ENCODE assay signal across 24 cellular contexts in genomic region chr20:13840093-13840465, GRCh38.
"Had no signal": no experiment of that assay in that cellular context is flagged by ENCODE, and none has a peak within 500 bp of the region (broad histone marks: within the 10 kb centered on the region; RNA-seq: fewer than 3 reads in every experiment).

No MANE protein-coding gene starts in this region.

- H3K9me3 Mint-ChIP-seq: activated CD4-positive, alpha-beta memory T cell treated with anti-CD3 and anti-CD28 coated beads, Interleukin-2, amount 10 ng/mL, durations not matched to agents 7 days and 5 days; activated CD4-positive, alpha-beta T cell treated with anti-CD3 and anti-CD28 coated beads, Interleukin-2, amount 10 ng/mL, durations not matched to agents 7 days and 5 days; activated T-cell treated with anti-CD3 and anti-CD28 coated beads, Interleukin-2, amount 50 U/mL, for 24 hours; activated T-helper 17 cell treated with anti-CD3 and anti-CD28 coated beads, Interleukin-2, amount 50 U/mL, for 72 hours; WTC11 had no signal

- H3K4me3 ChIP-seq: colonic mucosa, esophagus squamous epithelium, heart left ventricle had no signal

- H3K9me3 ChIP-seq: colonic mucosa, esophagus squamous epithelium, heart left ventricle had no signal

- H3K36me3 Mint-ChIP-seq: activated naive CD8-positive, alpha-beta T cell; WTC11 had no signal

- H3K27me3 ChIP-seq: brain microvascular endothelial cell, colonic mucosa, heart left ventricle had no signal

- H3K4me1 ChIP-seq: colonic mucosa, esophagus squamous epithelium had no signal

- H3K27me3 Mint-ChIP-seq: activated CD4-positive, alpha-beta memory T cell treated with anti-CD3 and anti-CD28 coated beads, Interleukin-2, amount 10 ng/mL, durations not matched to agents 7 days and 5 days; activated CD4-positive, alpha-beta T cell treated with anti-CD3 and anti-CD28 coated beads, Interleukin-2, amount 10 ng/mL, durations not matched to agents 7 days and 5 days had no signal

- DNase-seq: activated CD4-positive, alpha-beta memory T cell treated with anti-CD3 and anti-CD28 coated beads, Interleukin-2, amount 10 ng/mL, durations not matched to agents 7 days and 5 days; activated CD4-positive, alpha-beta T cell treated with anti-CD3 and anti-CD28 coated beads for 1 hour; activated CD4-positive, alpha-beta T cell treated with anti-CD3 and anti-CD28 coated beads for 4 hours; activated CD4-positive, alpha-beta T cell treated with anti-CD3 and anti-CD28 coated beads, Interleukin-2, amount 10 ng/mL, durations not matched to agents 7 days and 5 days; activated CD4-positive, alpha-beta T cell treated with anti-CD3 and anti-CD28 coated beads, Interleukin-2, amount 50 U/mL, for 4 hours; activated CD8-positive, alpha-beta memory T cell treated with anti-CD3 and anti-CD28 coated beads, Interleukin-2, amount 50 U/mL, for 48 hours; activated effector memory CD4-positive, alpha-beta T cell treated with Interleukin-2 at 50 U/mL for 16 hours; activated gamma-delta T cell treated with Interleukin-2 at 50 U/mL for 16 hours; activated naive CD4-positive, alpha-beta T cell treated with anti-CD3 and anti-CD28 coated beads, Interleukin-2, amount 50 U/mL, for 16 hours; activated naive CD4-positive, alpha-beta T cell treated with Interleukin-2 at 50 U/mL for 16 hours; activated T-cell treated with anti-CD3 and anti-CD28 coated beads for 4 hours; activated T-cell treated with anti-CD3 and anti-CD28 coated beads, Interleukin-2, amount 50 U/mL, for 24 hours; anterior cingulate cortex; colonic mucosa; effector CD8-positive, alpha-beta T cell; esophagus squamous epithelium; heart left ventricle; T-helper 2 cell had no signal

- H3K4me3 Mint-ChIP-seq: activated CD4-positive, alpha-beta memory T cell treated with anti-CD3 and anti-CD28 coated beads, Interleukin-2, amount 10 ng/mL, durations not matched to agents 7 days and 5 days; activated CD4-positive, alpha-beta T cell treated with anti-CD3 and anti-CD28 coated beads, Interleukin-2, amount 10 ng/mL, durations not matched to agents 7 days and 5 days; activated naive CD8-positive, alpha-beta T cell; activated T-cell treated with anti-CD3 and anti-CD28 coated beads, Interleukin-2, amount 50 U/mL, for 24 hours; activated T-helper 17 cell treated with anti-CD3 and anti-CD28 coated beads, Interleukin-2, amount 50 U/mL, for 72 hours; WTC11 had no signal

- H3K27ac ChIP-seq: brain microvascular endothelial cell, colonic mucosa, epithelial cell of prostate, esophagus squamous epithelium, heart left ventricle, VCaP had no signal

- ATAC-seq: activated T-helper 17 cell treated with anti-CD3 and anti-CD28 coated beads, Interleukin-2, amount 50 U/mL, for 72 hours; heart left ventricle; WTC11 had no signal

- H3K4me1 Mint-ChIP-seq: activated CD4-positive, alpha-beta memory T cell treated with anti-CD3 and anti-CD28 coated beads, Interleukin-2, amount 10 ng/mL, durations not matched to agents 7 days and 5 days; activated CD4-positive, alpha-beta T cell treated with anti-CD3 and anti-CD28 coated beads, Interleukin-2, amount 10 ng/mL, durations not matched to agents 7 days and 5 days; activated T-helper 17 cell treated with anti-CD3 and anti-CD28 coated beads, Interleukin-2, amount 50 U/mL, for 72 hours had no signal

- H3K36me3 ChIP-seq: brain microvascular endothelial cell, colonic mucosa, esophagus squamous epithelium, heart left ventricle had no signal
